29 cellular contexts compared by ENCODE assay signal in genomic region chr9:124473310-124473709, GRCh38. TPM values are rescaled to one million over a fixed set of nuclear protein-coding genes. Genes with fewer than 3 reads are reported as not detected.
"Had no signal": no experiment of that assay in that cellular context is flagged by ENCODE, and none has a peak within 500 bp of the region (broad histone marks: within the 10 kb centered on the region; RNA-seq: fewer than 3 reads in every experiment).

No MANE protein-coding gene starts in this region.

- DNase-seq: activated CD4-positive, alpha-beta memory T cell treated with anti-CD3 and anti-CD28 coated beads for 36 hours; activated CD4-positive, alpha-beta T cell treated with anti-CD3 and anti-CD28 coated beads, Interleukin-2, amount 10 ng/mL, durations not matched to agents 7 days and 5 days; activated CD4-positive, CD25-positive, alpha-beta regulatory T cell; activated CD8-positive, alpha-beta memory T cell treated with anti-CD3 and anti-CD28 coated beads for 24 hours; activated effector memory CD4-positive, alpha-beta T cell treated with anti-CD3 and anti-CD28 coated beads, Interleukin-2, amount 50 U/mL, for 16 hours; activated naive CD4-positive, alpha-beta T cell treated with Interleukin-2 at 50 U/mL for 16 hours; activated naive CD8-positive, alpha-beta T cell treated with anti-CD3 and anti-CD28 coated beads, Interleukin-2, amount 50 U/mL, for 24 hours; activated T-cell treated with anti-CD3 and anti-CD28 coated beads, Interleukin-2, amount 50 U/mL, for 4 hours; amniotic stem cell; KG1; NCI-H1092; NCI-H1417; NCI-H1694; NCI-H2029; NCI-H2107; NCI-H345; NCI-H510A treated with DMSO at 0.1 percent for 48 hours; NCI-H69; PC-9; T-cell; T-helper 2 cell; T1000 had no signal

- H2AFZ ChIP-seq: PC-9 had no signal

- H3K27me3 ChIP-seq: ascending aorta, cardiac muscle cell had no signal

- H3K36me3 ChIP-seq: ascending aorta, cardiac muscle cell had no signal

- H3K4me1 ChIP-seq: ascending aorta had no signal

- H3K9me3 ChIP-seq: ascending aorta had no signal

- H3K27ac ChIP-seq: ascending aorta, cardiac muscle cell, PC-9, SK-N-MC had no signal

- FAIRE-seq: TTC549 had no signal

- H3K4me3 ChIP-seq: ascending aorta, cardiac muscle cell, PC-9, SK-N-MC had no signal

- H3K4me2 ChIP-seq: PC-9 had no signal

RNA-seq across cellular contexts. Expression of gene ADGRD2, which starts 23.1 kb away (rescaled TPM):
- total RNA-seq: activated CD4-positive, alpha-beta memory T cell treated with anti-CD3 and anti-CD28 coated beads for 36 hours; activated CD4-positive, alpha-beta T cell treated with anti-CD3 and anti-CD28 coated beads, Interleukin-2, amount 10 ng/mL, durations not matched to agents 7 days and 5 days; activated naive CD4-positive, alpha-beta T cell treated with anti-CD3 and anti-CD28 coated beads, Interleukin-2, amount 50 U/mL, for 72 hours; activated T-cell treated with anti-CD3 and anti-CD28 coated beads, Interleukin-2, amount 50 U/mL, for 4 hours; ascending aorta; cardiac muscle cell; MCF 10A; PC-9; T-cell had no signal
- polyA plus RNA-seq: cardiac muscle cell, IgD-negative memory B cell had no signal

RNA-seq across cellular contexts. Expression of gene NR5A1, which starts 33.9 kb away (rescaled TPM):
- total RNA-seq: activated CD4-positive, alpha-beta memory T cell treated with anti-CD3 and anti-CD28 coated beads for 36 hours; activated CD4-positive, alpha-beta T cell treated with anti-CD3 and anti-CD28 coated beads, Interleukin-2, amount 10 ng/mL, durations not matched to agents 7 days and 5 days; activated naive CD4-positive, alpha-beta T cell treated with anti-CD3 and anti-CD28 coated beads, Interleukin-2, amount 50 U/mL, for 72 hours; MCF 10A had no signal
- polyA plus RNA-seq: cardiac muscle cell, IgD-negative memory B cell had no signal
